In genomic region chr11:63663809-63664208, GRCh38 we compare ENCODE assay signal across 14 cellular contexts. TPM values are rescaled to one million over a fixed set of nuclear protein-coding genes. Genes with fewer than 3 reads are reported as not detected.
A peak's percentile ranks its signal among the peaks of the same experiment; 100 is the strongest.
DNase-seq lines count a peak whose midpoint lies in the region; ATAC-seq and TF ChIP-seq lines count a peak whose summit lies in the region.
"Had no signal": no experiment of that assay in that cellular context is flagged by ENCODE, and none has a peak within 500 bp of the region (broad histone marks: within the 10 kb centered on the region; RNA-seq: fewer than 3 reads in every experiment).

No MANE protein-coding gene starts in this region.

- H3K36me3 ChIP-seq in MG63: peaks cover 30% of the 10 kb centered on the region
- H3K36me3 ChIP-seq: Peyer's patch had no signal

- no peak for TF ChIP-seq CTCF in AG10803 (conservative IDR thresholded peaks at IDR 0.05; ENCODE audit: low read length)
- TF ChIP-seq CTCF in cardiac fibroblast (IDR thresholded peaks at IDR 0.05; ENCODE audit: low read depth, low read length): no peak

- ATAC-seq in HG02588 (IDR thresholded peaks at IDR 0.05; ENCODE audit: unreplicated experiment): no peak

- no peaks in the 10 kb centered on the region for H3K9me3 ChIP-seq in MG63
- H3K9me3 ChIP-seq: BLaER1, Peyer's patch had no signal

- no peak for TF ChIP-seq POLR2A in erythroblast (IDR thresholded peaks at IDR 0.05; ENCODE audit: low read length)

- H3K4me3 ChIP-seq in AG10803 (ENCODE audit: low read length): no peak overlapping the region
- H3K4me3 ChIP-seq in MG63: no peak overlapping the region
- H3K4me3 ChIP-seq in cardiac fibroblast (replicated peaks in 1 of 2; ENCODE audit: low read depth in 2 of 2, low read length in 2 of 2): no peak overlapping the region
- H3K4me3 ChIP-seq: BLaER1, coronary artery, Peyer's patch had no signal

- peak; percentile 65 for DNase-seq in AG10803 (ENCODE audit: low read depth)
- peak; percentile 70 for DNase-seq in MG63
- peak; percentile 61 to 80 for DNase-seq in cardiac fibroblast (ENCODE audit: low read depth in 2 of 2)
- peak; percentile 61 for DNase-seq in kidney glomerular epithelial cell (lab: John Stamatoyannopoulos, UW)
- DNase-seq in erythroblast (lab: John Stamatoyannopoulos, UW): no peak
- DNase-seq in COR-L47 (lab: John Stamatoyannopoulos, UW): no peak
- DNase-seq in mesenteric fat pad (ENCODE audit: low spot score): no peak
- DNase-seq: activated naive CD4-positive, alpha-beta T cell treated with anti-CD3 and anti-CD28 coated beads, Interleukin-2, amount 10 ng/mL, durations not matched to agents 7 days and 5 days; GDM1; glutamatergic neuron; Peyer's patch had no signal

- no peaks in the 10 kb centered on the region for H3K27me3 ChIP-seq in MG63
- H3K27me3 ChIP-seq: BLaER1, Peyer's patch had no signal

RNA-seq across cellular contexts. Expression of gene ATL3, which starts 7.4 kb away (rescaled TPM):
- total RNA-seq in MG63 (2014; rRNA removed; shearing (Covaris generic); ENCODE audit: low replicate concordance): 92.4 and 93.6 TPM in 2 replicates
- total RNA-seq in mesenteric fat pad: 123 TPM

RNA-seq across cellular contexts. Expression of gene RTN3, which starts 17.5 kb away (rescaled TPM):
- 107 and 112 TPM in 2 replicates for total RNA-seq in MG63 (2014; rRNA removed; shearing (Covaris generic); ENCODE audit: low replicate concordance)
- 267 TPM for total RNA-seq in mesenteric fat pad

RNA-seq across cellular contexts. Expression of gene PLAAT3, which starts 49.6 kb away (rescaled TPM):
- total RNA-seq in MG63 (2014; rRNA removed; shearing (Covaris generic); ENCODE audit: low replicate concordance): 13.6 and 28.8 TPM in 2 replicates
- total RNA-seq in mesenteric fat pad: 399 TPM

Comparison
In these comparisons a context has a peak if more than half of its experiments do, and no peak if none do; other contexts are left out.
1. DNase-seq: peak in AG10803 (single experiment), MG63 (single experiment), cardiac fibroblast (2 of 2) and kidney glomerular epithelial cell (single experiment); none in erythroblast (0 of 2), COR-L47 (single experiment) and mesenteric fat pad (single experiment).
2. RNA of gene PLAAT3, which starts 49.6 kb away (total RNA-seq): 399 TPM in mesenteric fat pad (single experiment); 13.6 to 28.8 TPM in MG63; every median in the first group is over 10 times any median in the second.